Comparison of ENCODE assay signal across 8 cellular contexts in genomic region chr19:55383279-55383788, GRCh38. TPM values are rescaled to one million over a fixed set of nuclear protein-coding genes. Genes with fewer than 3 reads are reported as not detected.
A peak's percentile ranks its signal among the peaks of the same experiment; 100 is the strongest.
DNase-seq lines count a peak whose midpoint lies in the region; ATAC-seq and TF ChIP-seq lines count a peak whose summit lies in the region.

No MANE protein-coding gene starts in this region.

- peaks cover 27% of the 10 kb centered on the region for H3K27me3 Mint-ChIP-seq in brain
- no peaks in the 10 kb centered on the region for H3K27me3 Mint-ChIP-seq in naive thymus-derived CD8-positive, alpha-beta T cell

- no peak for ATAC-seq in naive thymus-derived CD8-positive, alpha-beta T cell
- no peak for ATAC-seq in GM21576 (IDR thresholded peaks at IDR 0.05; ENCODE audit: unreplicated experiment)

- peaks cover 61% of the 10 kb centered on the region for H3K4me1 Mint-ChIP-seq in brain
- peaks cover 23 to 55% (median 50%) of the 10 kb centered on the region in 4 donors for H3K4me1 Mint-ChIP-seq in naive thymus-derived CD8-positive, alpha-beta T cell

- H3K27ac Mint-ChIP-seq in brain = peak overlapping the region in 4 of 5 experiments; percentile 41 to 86 (median 84)
- peak overlapping the region; percentile 48 to 92 (median 85) for H3K27ac Mint-ChIP-seq in naive thymus-derived CD8-positive, alpha-beta T cell

- TF ChIP-seq CTCF in BJ (IDR thresholded peaks at IDR 0.05; ENCODE audit: insufficient read depth, low read depth, low read length) (0 out of 2 replicates have a peak, but pooled peaks have one; percentile 2), brain (conservative IDR thresholded peaks at IDR 0.05) (no peak)

- peaks cover 0 to 7% (median 2%) of the 10 kb centered on the region in 5 experiments for H3K9me3 Mint-ChIP-seq in brain
- peaks cover 0 to 2% (median 0%) of the 10 kb centered on the region in 9 donors for H3K9me3 Mint-ChIP-seq in naive thymus-derived CD8-positive, alpha-beta T cell

- CTCF ChIA-PET in BJ (lab: Yijun Ruan, JAX) (interaction anchor here (0.7 to 3.2 kb wide), 17 partner anchors 9 to 243 kb away, joined by 3 to 35 read pairs (median 4); partner anchors contain the start of genes KMT5C and PTPRH), HEK293T (lab: Yijun Ruan, JAX) (no interaction called here)

- peaks cover 17% of the 10 kb centered on the region for H3K36me3 ChIP-seq in BJ (ENCODE audit: control insufficient read depth, insufficient read depth, low read length)

- H3K27me3 ChIP-seq in BJ (ENCODE audit: control insufficient read depth, insufficient read depth, low read length) = no peaks in the 10 kb centered on the region

- TF ChIP-seq RAD21 in Ishikawa (IDR thresholded peaks at IDR 0.05; ENCODE audit: low read depth) = no peak

- POLR2A ChIA-PET in BJ (lab: Charles Lee) = interaction anchor here (0.7 kb wide), 1 partner anchor 44 kb away, joined by 6 read pairs; the partner anchor contains the start of gene KMT5C
- POLR2A ChIA-PET in naive thymus-derived CD8-positive, alpha-beta T cell (lab: Charles Lee) = interaction anchor here (0.6 to 12.9 kb wide), 15 partner anchors 8 to 271 kb away, joined by 3 to 181 read pairs (median 7); partner anchors contain the start of genes CCDC106, HSPBP1, KMT5C and PPP6R1
- POLR2A ChIA-PET in HEK293T (lab: Yijun Ruan, JAX) = interaction anchor here (2.7 kb wide), 1 partner anchor 44 kb away, joined by 13 read pairs; the partner anchor contains the start of gene KMT5C

- DNase-seq in BJ (ENCODE audit: low read depth) (no peak), COLO668 (lab: John Stamatoyannopoulos, UW; ENCODE audit: unreplicated experiment) (no peak), HEK293T (ENCODE audit: extremely low spot score) (no peak)
- peak in 1 of 10 donors; percentile 61 for DNase-seq in naive thymus-derived CD8-positive, alpha-beta T cell
- no peak for DNase-seq in stimulated activated CD8-positive, alpha-beta memory T cell treated with anti-CD3 and anti-CD28 coated beads, Interleukin-4, amount 100 ng/mL, for 48 hours

- peak overlapping the region; percentile 55 to 80 (median 73) for H3K4me3 Mint-ChIP-seq in brain
- peak overlapping the region; percentile 78 to 99 (median 84) for H3K4me3 Mint-ChIP-seq in naive thymus-derived CD8-positive, alpha-beta T cell

- peak overlapping the region; percentile 44 for H3K4me3 ChIP-seq in BJ (ENCODE audit: low read depth, low read length)

- peaks cover 26% of the 10 kb centered on the region for H3K36me3 Mint-ChIP-seq in brain
- peaks cover 9 to 28% (median 14%) of the 10 kb centered on the region in 3 donors for H3K36me3 Mint-ChIP-seq in naive thymus-derived CD8-positive, alpha-beta T cell

- no peak for TF ChIP-seq EP300 in Ishikawa (IDR thresholded peaks at IDR 0.05; ENCODE audit: borderline replicate concordance)

TF ChIP-seq in Ishikawa, 13 proteins besides CTCF, POLR2A, EP300 and RAD21:
- no peak for TF ChIP-seq TAF1 (IDR thresholded peaks at IDR 0.05; ENCODE audit: low read depth)
- no peak for TF ChIP-seq TCF12 (IDR thresholded peaks at IDR 0.05; ENCODE audit: low read depth)
- peak; percentile 51 for TF ChIP-seq MAX (IDR thresholded peaks at IDR 0.05)

TF ChIP-seq in HEK293T, 16 proteins besides CTCF, POLR2A, EP300 and RAD21:
- no peak for TF ChIP-seq HDGF (IDR thresholded peaks at IDR 0.05; ENCODE audit: borderline replicate concordance)
- TF ChIP-seq ZNF384 (IDR thresholded peaks at IDR 0.05) = no peak
- TF ChIP-seq TARDBP (IDR thresholded peaks at IDR 0.05) = no peak
- TF ChIP-seq SP1 (IDR thresholded peaks at IDR 0.05) = no peak
- TF ChIP-seq SUZ12 (IDR thresholded peaks at IDR 0.05) = no peak
- no peak for TF ChIP-seq CTBP1 (IDR thresholded peaks at IDR 0.05; ENCODE audit: borderline replicate concordance)
- no peak for TF ChIP-seq BHLHE40 (IDR thresholded peaks at IDR 0.05; ENCODE audit: borderline replicate concordance)

RNA-seq across cellular contexts. Expression of gene TMEM238, which starts 0.8 kb away (rescaled TPM):
- 0.10 and 0.15 TPM in 2 replicates for polyA plus RNA-seq in BJ (2011; rRNA removed)
- 0.24 TPM in 1 of 2 replicates, not detected in the other for polyA minus RNA-seq in BJ (2011; rRNA and poly(A)+ RNA removed)
- polyA plus RNA-seq in brain (ENCODE audit: insufficient read depth, low read depth, low replicate concordance) = 2.9 TPM
- 10 to 100 TPM in 1 of 2 experiments, 1 to 10 TPM in 1; 10.0 to 10.2 TPM for total RNA-seq in naive thymus-derived CD8-positive, alpha-beta T cell
- 1 to 10 TPM; 1.1 to 1.5 (median 1.3) TPM for polyA plus RNA-seq in naive thymus-derived CD8-positive, alpha-beta T cell

RNA-seq across cellular contexts. Expression of gene RPL28, which starts 2.4 kb away (rescaled TPM):
- polyA plus RNA-seq in BJ (2011; rRNA removed) = 485 and 838 TPM in 2 replicates
- polyA minus RNA-seq in BJ (2011; rRNA and poly(A)+ RNA removed) = 1,758 and 1,906 TPM in 2 replicates
- 2,617 TPM for polyA plus RNA-seq in brain (ENCODE audit: insufficient read depth, low read depth, low replicate concordance)
- total RNA-seq in naive thymus-derived CD8-positive, alpha-beta T cell = 1,000 to 10,000 TPM; 2,967 to 2,995 TPM
- 1,000 to 10,000 TPM in 1 of 3 donors, 100 to 1,000 TPM in 2; 559 to 1,017 (median 787) TPM for polyA plus RNA-seq in naive thymus-derived CD8-positive, alpha-beta T cell

RNA-seq across cellular contexts. Expression of gene TMEM190, which starts 6.7 kb away (rescaled TPM):
- polyA plus RNA-seq in BJ (2011; rRNA removed) = 0.93 and 1.3 TPM in 2 replicates
- polyA minus RNA-seq in BJ (2011; rRNA and poly(A)+ RNA removed) = not detected in 2 replicates
- polyA plus RNA-seq in brain (ENCODE audit: insufficient read depth, low read depth, low replicate concordance) = not detected
- not detected for total RNA-seq in naive thymus-derived CD8-positive, alpha-beta T cell
- not detected for polyA plus RNA-seq in naive thymus-derived CD8-positive, alpha-beta T cell

RNA-seq across cellular contexts. Expression of gene IL11, which starts 13.1 kb away (rescaled TPM):
- polyA plus RNA-seq in BJ (2011; rRNA removed) = 11.9 and 16.4 TPM in 2 replicates
- 4.9 and 8.9 TPM in 2 replicates for polyA minus RNA-seq in BJ (2011; rRNA and poly(A)+ RNA removed)
- 0.41 TPM for polyA plus RNA-seq in brain (ENCODE audit: insufficient read depth, low read depth, low replicate concordance)
- total RNA-seq in naive thymus-derived CD8-positive, alpha-beta T cell = under 1 TPM in 1 of 2 experiments, not detected in 1; 0.21 TPM
- polyA plus RNA-seq in naive thymus-derived CD8-positive, alpha-beta T cell = not detected

RNA-seq across cellular contexts. Expression of gene GARIN5B, which starts 20.3 kb away (rescaled TPM):
- polyA plus RNA-seq in BJ (2011; rRNA removed) (0.02 TPM in 1 of 2 replicates, not detected in the other), brain (ENCODE audit: insufficient read depth, low read depth, low replicate concordance) (not detected)
- polyA minus RNA-seq in BJ (2011; rRNA and poly(A)+ RNA removed) = not detected in 2 replicates
- not detected for total RNA-seq in naive thymus-derived CD8-positive, alpha-beta T cell
- polyA plus RNA-seq in naive thymus-derived CD8-positive, alpha-beta T cell = not detected
